In the genomic region with DNA sequence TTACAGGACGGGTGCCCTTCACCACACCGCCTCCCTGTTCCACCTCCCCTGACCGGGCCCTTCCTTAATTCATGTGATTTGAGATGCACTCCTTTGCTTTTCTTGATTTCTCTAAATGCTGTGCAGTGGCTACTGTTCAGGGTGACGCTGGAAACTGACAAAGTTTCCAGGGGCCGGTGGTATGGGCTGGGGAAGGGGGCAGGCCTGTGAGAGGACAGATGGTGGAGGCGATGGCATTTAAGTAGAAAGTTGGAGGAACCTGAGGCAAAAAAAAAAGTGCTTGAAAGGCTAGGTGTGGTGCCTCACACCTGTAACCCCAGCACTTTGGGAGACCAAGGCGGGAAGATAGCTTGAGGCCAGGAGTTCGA, we compare ENCODE assay signal across 16 cellular contexts. TPM values are rescaled to one million over a fixed set of nuclear protein-coding genes. Genes with fewer than 3 reads are reported as not detected.
DNase-seq lines count a peak whose midpoint lies in the region; ATAC-seq, FAIRE-seq and TF ChIP-seq lines count a peak whose summit lies in the region.
"Had no signal": no experiment of that assay in that cellular context is flagged by ENCODE, and none has a peak within 500 bp of the region (broad histone marks: within the 10 kb centered on the region; RNA-seq: fewer than 3 reads in every experiment).

No MANE protein-coding gene starts in this region.

- POLR2A ChIA-PET in A549 (lab: Yijun Ruan, JAX) (interaction anchor here (3.2 kb wide), 1 partner anchor 17 kb away, joined by 48 read pairs; no protein-coding TSS in a partner anchor), Caco-2 (lab: Charles Lee) (no interaction called here)

- TF ChIP-seq POLR2A in A549 (IDR thresholded peaks at IDR 0.05; ENCODE audit: low read length) = no peak

- 48% methylated on average over 8 of the region's 8 CpGs for WGBS in A549 (ENCODE audit: missing lambda C conversion rate)
- 94 to 100% methylated on average over 4 to 5 of the region's 8 CpGs for WGBS in mesodermal cell (ENCODE audit: insufficient coverage in 2 of 2), 2 experiments

- ATAC-seq in A549 (no peak), RWPE2 (ENCODE audit: low read depth) (no peak), HG02623 (IDR thresholded peaks at IDR 0.05; ENCODE audit: unreplicated experiment) (no peak)

- H3K4me3 ChIP-seq in A549 (peak overlapping the region; percentile 24), Caco-2 (ENCODE audit: low read depth, low read length) (no peak overlapping the region), RWPE2 (ENCODE audit: severe bottlenecking) (no peak overlapping the region), mesodermal cell (ENCODE audit: extremely low read depth, insufficient read depth, low read length, poor library complexity, severe bottlenecking) (no peak overlapping the region)
- H3K4me3 ChIP-seq: MG63 had no signal

- peak overlapping the region; percentile 77 for H3K4me2 ChIP-seq in A549

- peak overlapping the region; percentile 61 for H3K4me3 Mint-ChIP-seq in Caco-2 (ENCODE audit: unreplicated experiment)
- H3K4me3 Mint-ChIP-seq: CD4-positive, CD25-positive, alpha-beta regulatory T cell had no signal

- H3K36me3 ChIP-seq in Caco-2 (ENCODE audit: control insufficient read depth, insufficient read depth, low read length) (no peaks in the 10 kb centered on the region), RWPE2 (ENCODE audit: low read depth) (no peaks in the 10 kb centered on the region), mesodermal cell (ENCODE audit: control insufficient read depth, insufficient read depth, low read length) (no peaks in the 10 kb centered on the region)
- H3K36me3 ChIP-seq: MG63 had no signal

- H3K27me3 ChIP-seq in Caco-2 (replicated peaks; ENCODE audit: control insufficient read depth, insufficient read depth, low read length) (no peaks in the 10 kb centered on the region), RWPE2 (ENCODE audit: insufficient read depth, poor library complexity, severe bottlenecking) (no peaks in the 10 kb centered on the region)
- H3K27me3 ChIP-seq: MG63 had no signal

- intact Hi-C loops in Caco-2 (cut with micrococcal nuclease; ENCODE audit: unreplicated experiment) = no loop called here

- CTCF ChIA-PET in A549 (lab: Yijun Ruan, JAX) (interaction anchor here (0.6 to 5.5 kb wide), 6 partner anchors 15 to 231 kb away, joined by 3 to 63 read pairs (median 6); no protein-coding TSS in a partner anchor), Caco-2 (lab: Charles Lee) (no interaction called here)

- H3K4me1 ChIP-seq in A549 (peaks cover 48% of the 10 kb centered on the region), Caco-2 (peaks cover 40% of the 10 kb centered on the region), RWPE2 (ENCODE audit: insufficient read depth, poor library complexity, severe bottlenecking) (peaks cover 22% of the 10 kb centered on the region), mesodermal cell (ENCODE audit: control insufficient read depth, insufficient read depth, low read length, poor library complexity, severe bottlenecking) (peaks cover 38% of the 10 kb centered on the region)

- peak overlapping the region; percentile 72 for H3K27ac Mint-ChIP-seq in Caco-2 (ENCODE audit: unreplicated experiment)

- no peaks in the 10 kb centered on the region for H3K27me3 Mint-ChIP-seq in Caco-2 (ENCODE audit: insufficient read depth, unreplicated experiment)

- DNase-seq in A549 (ENCODE audit: low read depth in 1 of 2, low spot score in 1 of 2) (no peak), Caco-2 (no peak), RWPE2 (ENCODE audit: low spot score) (no peak), SIG-M5 (lab: John Stamatoyannopoulos, UW) (no peak), DMS153 treated with DMSO at 0.1 percent for 48 hours (lab: John Stamatoyannopoulos, UW; ENCODE audit: unreplicated experiment) (no peak), NCI-H1105 (lab: John Stamatoyannopoulos, UW) (no peak)
- DNase-seq: ACHN; CD4-positive, CD25-positive, alpha-beta regulatory T cell; NCI-H1092; NCI-H1694; NCI-H2107; NCI-H2227 treated with DMSO at 0.1 percent for 48 hours; NCI-H524 treated with DMSO at 0.1 percent for 48 hours had no signal

- TF ChIP-seq CTCF in A549 (IDR thresholded peaks at IDR 0.05) (no peak), Caco-2 (IDR thresholded peaks at IDR 0.05; ENCODE audit: insufficient read depth in 1 of 2, low read depth in 1 of 2, low read length in 1 of 2, severe bottlenecking in 1 of 2, unreplicated experiment in 1 of 2) (no peak), RWPE2 (IDR thresholded peaks at IDR 0.05; ENCODE audit: poor library complexity, severe bottlenecking) (no peak)

- H3K4me1 Mint-ChIP-seq in Caco-2 (ENCODE audit: low read depth, unreplicated experiment) = peaks cover 32% of the 10 kb centered on the region
- H3K4me1 Mint-ChIP-seq: CD4-positive, CD25-positive, alpha-beta regulatory T cell had no signal

- FAIRE-seq in A549 (lab: Jason Lieb, UNC) = no peak

- TF ChIP-seq RAD21 in A549 (conservative IDR thresholded peaks at IDR 0.05 in 1 of 2, IDR thresholded peaks at IDR 0.05 in 1 of 2) = no peak

- H3K36me3 Mint-ChIP-seq in Caco-2 (ENCODE audit: insufficient read depth, unreplicated experiment) = peaks cover 16% of the 10 kb centered on the region
- H3K36me3 Mint-ChIP-seq: CD4-positive, CD25-positive, alpha-beta regulatory T cell had no signal

- no peak for TF ChIP-seq EP300 in A549 (IDR thresholded peaks at IDR 0.05)

- no TSS peak for BruUV-seq in Caco-2 (replicated peaks; lab: Mats Ljungman, UMichigan)

- H3K9me3 Mint-ChIP-seq in Caco-2 (ENCODE audit: unreplicated experiment) = no peaks in the 10 kb centered on the region

- H3K9me3 ChIP-seq in A549 (no peaks in the 10 kb centered on the region), Caco-2 (no peaks in the 10 kb centered on the region), RWPE2 (ENCODE audit: severe bottlenecking) (no peaks in the 10 kb centered on the region), mesodermal cell (ENCODE audit: control insufficient read depth, low read length) (no peaks in the 10 kb centered on the region)
- H3K9me3 ChIP-seq: MG63 had no signal

- peak overlapping the region; percentile 93 for H3K27ac ChIP-seq in A549
- H3K27ac ChIP-seq in RWPE2 (ENCODE audit: poor library complexity, severe bottlenecking) = peak overlapping the region; percentile 83
- H3K27ac ChIP-seq in mesodermal cell (ENCODE audit: low read depth, low read length, severe bottlenecking) = peak overlapping the region; percentile 90

TF ChIP-seq in A549, 52 proteins besides CTCF, POLR2A, EP300 and RAD21:
- TF ChIP-seq MAZ (IDR thresholded peaks at IDR 0.05; ENCODE audit: borderline replicate concordance, low read depth, low read length) (0 out of 2 replicates have a peak, but pooled peaks have one; percentile 2), RCOR1 (IDR thresholded peaks at IDR 0.05; ENCODE audit: low read depth, low read length) (no peak)
- TF ChIP-seq, protein P1, sequence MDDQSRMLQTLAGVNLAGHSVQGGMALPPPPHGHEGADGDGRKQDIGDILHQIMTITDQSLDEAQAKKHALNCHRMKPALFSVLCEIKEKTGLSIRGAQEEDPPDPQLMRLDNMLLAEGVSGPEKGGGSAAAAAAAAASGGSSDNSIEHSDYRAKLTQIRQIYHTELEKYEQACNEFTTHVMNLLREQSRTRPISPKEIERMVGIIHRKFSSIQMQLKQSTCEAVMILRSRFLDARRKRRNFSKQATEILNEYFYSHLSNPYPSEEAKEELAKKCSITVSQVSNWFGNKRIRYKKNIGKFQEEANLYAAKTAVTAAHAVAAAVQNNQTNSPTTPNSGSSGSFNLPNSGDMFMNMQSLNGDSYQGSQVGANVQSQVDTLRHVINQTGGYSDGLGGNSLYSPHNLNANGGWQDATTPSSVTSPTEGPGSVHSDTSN (IDR thresholded peaks at IDR 0.05) = no peak

RNA-seq across cellular contexts. Expression of a gene that starts 11.7 kb away (rescaled TPM):
- polyA plus RNA-seq in A549 (2011; rRNA removed) (67.4 and 111 TPM in 2 replicates), A549 (2017; fragmentation: RNase III; extraction: RNeasy Plus Mini Kit Qiagen cat#74134 plus additional on column Dnase treatment) (118 to 139 TPM (median 131 TPM) in 3 replicates)
- 143 and 175 TPM in 2 replicates for polyA plus RNA-seq in A549 (2012; cell fraction: cytosol; rRNA removed)
- polyA plus RNA-seq in A549 (2012; cell fraction: nucleus; rRNA removed) = 251 and 331 TPM in 2 replicates
- 35.4 and 69.5 TPM in 2 replicates for polyA minus RNA-seq in A549 (2011; rRNA and poly(A)+ RNA removed)
- 54.8 and 56.3 TPM in 2 replicates for total RNA-seq in Caco-2 (2022)
- polyA plus RNA-seq in mesodermal cell (2013, experiment 1 of 2) = 48.1 TPM
- polyA plus RNA-seq in mesodermal cell (2013, experiment 2 of 2) = 32.4 TPM
